In the genomic region with DNA sequence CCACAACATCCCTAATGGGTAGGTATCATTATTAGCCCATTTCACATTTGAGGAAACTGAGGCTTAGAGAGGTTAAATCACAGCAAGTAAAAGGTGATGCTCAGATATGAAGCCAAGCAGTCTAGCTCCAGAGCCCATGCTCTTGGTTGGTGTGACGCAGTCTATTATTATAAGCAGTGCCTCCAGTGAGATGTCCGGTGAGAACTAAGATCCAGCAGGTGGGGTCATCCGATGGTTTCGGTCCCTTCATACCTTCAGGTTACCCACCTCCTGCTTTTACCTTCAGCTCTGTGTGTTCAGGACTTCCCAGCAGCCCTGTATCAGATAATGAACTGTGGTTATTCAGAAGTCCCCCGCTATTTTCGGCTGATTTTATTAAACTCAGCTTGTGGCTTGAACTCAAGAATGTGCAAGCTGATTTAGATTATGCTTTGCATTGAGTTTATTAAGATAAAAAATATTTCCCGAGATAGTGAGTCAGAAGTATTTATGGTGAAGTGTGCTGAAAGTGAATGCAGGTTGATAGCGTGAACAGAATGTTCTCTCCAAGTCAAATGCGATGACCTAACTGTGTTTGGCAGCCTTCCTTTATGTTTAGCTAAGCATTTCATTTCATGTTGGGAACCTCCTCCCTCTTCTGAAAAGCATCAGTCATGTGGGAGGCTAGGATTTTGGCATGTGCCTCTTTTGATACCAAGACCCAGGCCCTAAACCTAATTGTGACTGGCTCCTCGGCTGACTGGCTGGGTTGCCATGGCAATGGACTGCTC, we compare ENCODE assay signal across 10 cellular contexts.
DNase-seq lines count a peak whose midpoint lies in the region; ATAC-seq, FAIRE-seq and TF ChIP-seq lines count a peak whose summit lies in the region.
"Had no signal": no experiment of that assay in that cellular context is flagged by ENCODE, and none has a peak within 500 bp of the region (broad histone marks: within the 10 kb centered on the region; RNA-seq: fewer than 3 reads in every experiment).

No MANE protein-coding gene starts in this region.

- no peaks in the 10 kb centered on the region for H3K9me3 Mint-ChIP-seq in astrocyte (ENCODE audit: unreplicated experiment)
- H3K9me3 Mint-ChIP-seq: activated naive CD4-positive, alpha-beta T cell treated with anti-CD3 and anti-CD28 coated beads, Interleukin-2, amount 50 U/mL, for 24 hours had no signal

- H3K27ac Mint-ChIP-seq in astrocyte (ENCODE audit: unreplicated experiment) = peak overlapping the region; percentile 80
- H3K27ac Mint-ChIP-seq: activated naive CD4-positive, alpha-beta T cell treated with anti-CD3 and anti-CD28 coated beads, Interleukin-2, amount 50 U/mL, for 24 hours had no signal

- H3K9me2 ChIP-seq in GM23248 (ENCODE audit: insufficient read depth) = no peaks in the 10 kb centered on the region

- H3K79me2 ChIP-seq in GM23248 (ENCODE audit: insufficient read depth) (no peaks in the 10 kb centered on the region), astrocyte (ENCODE audit: insufficient read depth, low read length) (no peaks in the 10 kb centered on the region)

- peak; percentile 99 for FAIRE-seq in astrocyte (lab: Jason Lieb, UNC)

- H4K20me1 ChIP-seq in GM23248 (ENCODE audit: insufficient read depth) = no peaks in the 10 kb centered on the region
- H4K20me1 ChIP-seq in astrocyte (ENCODE audit: insufficient read depth, low read length) = no peaks in the 10 kb centered on the region

- H3K36me3 ChIP-seq in GM23248 (ENCODE audit: low read depth) = no peaks in the 10 kb centered on the region
- no peaks in the 10 kb centered on the region for H3K36me3 ChIP-seq in astrocyte (ENCODE audit: insufficient read depth, low read length)
- H3K36me3 ChIP-seq in left ventricle myocardium inferior = no peaks in the 10 kb centered on the region
- H3K36me3 ChIP-seq in skeletal muscle satellite cell (ENCODE audit: insufficient read depth, low read length) = no peaks in the 10 kb centered on the region
- H3K36me3 ChIP-seq: neutrophil had no signal

- H3K4me2 ChIP-seq in GM23248 (ENCODE audit: unreplicated experiment) = peak overlapping the region; percentile 55
- H3K4me2 ChIP-seq in astrocyte (ENCODE audit: low read length) = peak overlapping the region; percentile 65
- peak overlapping the region; percentile 52 for H3K4me2 ChIP-seq in skeletal muscle satellite cell (ENCODE audit: low read length)

- H3K27ac ChIP-seq in GM23248 (peak overlapping the region; percentile 38), astrocyte (ENCODE audit: low read depth, low read length) (peak overlapping the region; percentile 68), left ventricle myocardium inferior (replicated peaks) (peak overlapping the region; percentile 86)
- H3K27ac ChIP-seq: neutrophil had no signal

- TF ChIP-seq CTCF in astrocyte (IDR thresholded peaks at IDR 0.05; ENCODE audit: insufficient read depth, low read depth, low read length) (no peak), left ventricle myocardium inferior (IDR thresholded peaks at IDR 0.05; ENCODE audit: borderline replicate concordance) (no peak)

- 20 to 27% methylated on average over 10 of the region's 10 CpGs for WGBS in GM23248 (ENCODE audit: low coverage in 1 of 2, low lambda C conversion rate in 2 of 2, missing lambda C conversion rate in 2 of 2), 2 experiments

- H3K4me1 ChIP-seq in GM23248 (ENCODE audit: insufficient read depth) (peaks cover 66% of the 10 kb centered on the region), astrocyte (ENCODE audit: insufficient read depth, low read length) (peaks cover 53% of the 10 kb centered on the region), left ventricle myocardium inferior (peaks cover 63% of the 10 kb centered on the region), skeletal muscle satellite cell (ENCODE audit: control insufficient read depth, insufficient read depth, low read length) (peaks cover 76% of the 10 kb centered on the region)

- DNase-seq in GM23248 (peak; percentile 91), astrocyte (ENCODE audit: low read depth) (peak; percentile 98), left ventricle myocardium inferior (no peak)
- no peak for DNase-seq in activated CD4-positive, alpha-beta T cell treated with anti-CD3 and anti-CD28 coated beads for 48 hours

- H3K4me3 ChIP-seq in GM23248 (peak overlapping the region; percentile 3; the same call in 1 of the 2 replicates), astrocyte (ENCODE audit: insufficient read depth, low read depth, low read length) (no peak overlapping the region), left ventricle myocardium inferior (no peak overlapping the region), skeletal muscle satellite cell (ENCODE audit: low read length) (no peak overlapping the region)

- no peaks in the 10 kb centered on the region for H3K27me3 ChIP-seq in GM23248 (replicated peaks; ENCODE audit: insufficient read depth)
- H3K27me3 ChIP-seq in astrocyte (ENCODE audit: insufficient read depth, low read length) = no peaks in the 10 kb centered on the region
- H3K27me3 ChIP-seq in left ventricle myocardium inferior (ENCODE audit: low read depth) = no peaks in the 10 kb centered on the region
- no peaks in the 10 kb centered on the region for H3K27me3 ChIP-seq in skeletal muscle satellite cell (ENCODE audit: control insufficient read depth, insufficient read depth, low read length)
- H3K27me3 ChIP-seq: neutrophil had no signal

- H3F3A ChIP-seq in GM23248 (ENCODE audit: insufficient read depth) = peaks cover 58% of the 10 kb centered on the region

- H3K9ac ChIP-seq in GM23248 (no peak overlapping the region), astrocyte (ENCODE audit: low read length) (peak overlapping the region; percentile 44), skeletal muscle satellite cell (ENCODE audit: low read depth, low read length) (peak overlapping the region; percentile 79)

- in situ Hi-C loops in GM23248 (cut with MboI) = no loop called here

- H3K9me3 ChIP-seq in GM23248 (ENCODE audit: low read depth) (no peaks in the 10 kb centered on the region), astrocyte (ENCODE audit: insufficient read depth, low read depth, low read length) (no peaks in the 10 kb centered on the region), left ventricle myocardium inferior (replicated peaks) (no peaks in the 10 kb centered on the region), skeletal muscle satellite cell (replicated peaks; ENCODE audit: low read length) (no peaks in the 10 kb centered on the region)
- H3K9me3 ChIP-seq: neutrophil had no signal

- no peak overlapping the region for H3K4me3 Mint-ChIP-seq in astrocyte (ENCODE audit: unreplicated experiment)
- H3K4me3 Mint-ChIP-seq: activated naive CD4-positive, alpha-beta T cell treated with anti-CD3 and anti-CD28 coated beads, Interleukin-2, amount 50 U/mL, for 24 hours had no signal

- H2AFZ ChIP-seq in GM23248 (no peak overlapping the region), astrocyte (ENCODE audit: low read depth, low read length) (no peak overlapping the region)

- H3K36me3 Mint-ChIP-seq in astrocyte (ENCODE audit: low read depth, unreplicated experiment) = peaks cover 4% of the 10 kb centered on the region

- intact Hi-C loops in left ventricle myocardium inferior (cut with micrococcal nuclease) = no loop called here

- H3K4me1 Mint-ChIP-seq in astrocyte (ENCODE audit: low read depth, unreplicated experiment) = peaks cover 61% of the 10 kb centered on the region
- H3K4me1 Mint-ChIP-seq: activated naive CD4-positive, alpha-beta T cell treated with anti-CD3 and anti-CD28 coated beads, Interleukin-2, amount 50 U/mL, for 24 hours had no signal

- ATAC-seq in HG03439 (IDR thresholded peaks at IDR 0.05; ENCODE audit: unreplicated experiment) (no peak), HG03095 (IDR thresholded peaks at IDR 0.05; ENCODE audit: unreplicated experiment) (no peak), GM19023 (IDR thresholded peaks at IDR 0.05; ENCODE audit: unreplicated experiment) (no peak)

- no peaks in the 10 kb centered on the region for H3K27me3 Mint-ChIP-seq in astrocyte (ENCODE audit: low read depth, unreplicated experiment)

Comparison
In these comparisons a context has a peak if more than half of its experiments do, and no peak if none do; other contexts are left out.
1. DNase-seq: peak in GM23248 (single experiment) and astrocyte (single experiment); none in left ventricle myocardium inferior (single experiment) and activated CD4-positive, alpha-beta T cell treated with anti-CD3 and anti-CD28 coated beads for 48 hours (single experiment).
2. Peak in every context shown above with its lines, with median percentiles within 50 percentile points of each other: H3K27ac ChIP-seq and H3K4me2 ChIP-seq.